Comparison of ENCODE assay signal across 13 cellular contexts in the genomic region with DNA sequence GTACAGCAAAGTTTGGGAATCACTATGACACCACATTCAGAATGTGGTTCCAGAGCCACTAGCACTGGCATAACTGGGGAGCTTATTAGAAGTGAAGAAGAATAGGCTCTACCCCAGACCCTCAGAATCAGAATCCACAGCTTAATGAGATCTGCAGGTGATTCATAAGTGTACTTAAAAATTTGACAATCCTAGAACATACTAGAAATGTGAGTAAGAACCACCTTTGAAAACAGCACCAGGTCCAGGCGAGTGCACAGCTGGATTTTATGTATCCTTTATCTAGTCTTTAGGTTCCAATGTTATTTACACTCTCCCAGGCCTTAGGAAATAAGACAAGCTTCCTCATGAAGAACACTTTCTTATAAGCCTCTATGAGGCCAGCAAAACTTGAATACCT.
"Had no signal": no experiment of that assay in that cellular context is flagged by ENCODE, and none has a peak within 500 bp of the region (broad histone marks: within the 10 kb centered on the region; RNA-seq: fewer than 3 reads in every experiment).

No MANE protein-coding gene starts in this region.

- H3K9me3 ChIP-seq: heart right ventricle, ovary, tibial artery had no signal

- H3K27me3 ChIP-seq: dorsolateral prefrontal cortex, heart right ventricle, ovary, tibial artery had no signal

- DNase-seq: cortex of kidney; dorsolateral prefrontal cortex; effector CD8-positive, alpha-beta T cell; heart right ventricle; hypothalamus; natural killer cell; ovary; right cardiac atrium; small intestine; stimulated activated CD4-positive, alpha-beta T cell treated with anti-CD3 and anti-CD28 coated beads, Interleukin-2, amount 100 ng/mL, for 48 hours; stimulated activated naive CD4-positive, alpha-beta T cell treated with Interleukin-2 at 50 U/mL for 16 hours; tibial artery had no signal

- ATAC-seq: left lobe of liver, natural killer cell, right cardiac atrium had no signal

- H3K4me3 ChIP-seq: dorsolateral prefrontal cortex, heart right ventricle, ovary, tibial artery had no signal

- H3K27ac ChIP-seq: dorsolateral prefrontal cortex, ovary, tibial artery had no signal

- H3K36me3 ChIP-seq: heart right ventricle, ovary, tibial artery had no signal
